In the genomic region with DNA sequence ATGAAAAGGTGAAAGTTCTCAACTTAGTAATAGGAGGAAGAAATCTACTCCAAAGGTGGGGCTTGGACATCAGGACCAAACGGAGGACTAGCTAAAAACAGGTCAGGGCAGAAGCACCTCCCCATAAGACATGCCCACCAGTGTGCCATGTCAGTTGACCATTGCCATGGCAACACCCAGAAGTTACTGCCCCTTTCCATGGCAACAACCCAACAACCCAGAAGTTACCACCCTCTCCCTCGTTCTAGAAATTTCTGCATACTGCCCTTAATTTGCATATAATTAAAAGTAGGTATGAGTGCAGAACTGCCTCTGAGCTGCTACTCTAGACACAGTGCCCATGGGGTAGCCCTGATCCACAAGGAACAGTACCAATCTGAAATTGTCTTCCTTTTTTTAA, we compare ENCODE assay signal across 2 cellular contexts.
TF ChIP-seq lines count a peak whose summit lies in the region.

No MANE protein-coding gene starts in this region.

TF ChIP-seq in GM12891, 5 proteins besides CTCF, POLR2A, EP300 and RAD21:
- TF ChIP-seq POU2F2 (IDR thresholded peaks at IDR 0.05; ENCODE audit: low read depth, low read length) (no peak), SPI1 (IDR thresholded peaks at IDR 0.05; ENCODE audit: low read depth, low read length) (no peak), TAF1 (IDR thresholded peaks at IDR 0.05; ENCODE audit: low read depth, low read length) (no peak)

TF ChIP-seq in K562, 482 proteins besides CTCF, POLR2A, EP300 and RAD21:
- TF ChIP-seq RFX1 (IDR thresholded peaks at IDR 0.05), result peak; percentile 54
- TF ChIP-seq, protein P1, sequence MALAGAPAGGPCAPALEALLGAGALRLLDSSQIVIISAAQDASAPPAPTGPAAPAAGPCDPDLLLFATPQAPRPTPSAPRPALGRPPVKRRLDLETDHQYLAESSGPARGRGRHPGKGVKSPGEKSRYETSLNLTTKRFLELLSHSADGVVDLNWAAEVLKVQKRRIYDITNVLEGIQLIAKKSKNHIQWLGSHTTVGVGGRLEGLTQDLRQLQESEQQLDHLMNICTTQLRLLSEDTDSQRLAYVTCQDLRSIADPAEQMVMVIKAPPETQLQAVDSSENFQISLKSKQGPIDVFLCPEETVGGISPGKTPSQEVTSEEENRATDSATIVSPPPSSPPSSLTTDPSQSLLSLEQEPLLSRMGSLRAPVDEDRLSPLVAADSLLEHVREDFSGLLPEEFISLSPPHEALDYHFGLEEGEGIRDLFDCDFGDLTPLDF (CRISPR knock-in tag; IDR thresholded peaks at IDR 0.05), result no peak
